In the genomic region with DNA sequence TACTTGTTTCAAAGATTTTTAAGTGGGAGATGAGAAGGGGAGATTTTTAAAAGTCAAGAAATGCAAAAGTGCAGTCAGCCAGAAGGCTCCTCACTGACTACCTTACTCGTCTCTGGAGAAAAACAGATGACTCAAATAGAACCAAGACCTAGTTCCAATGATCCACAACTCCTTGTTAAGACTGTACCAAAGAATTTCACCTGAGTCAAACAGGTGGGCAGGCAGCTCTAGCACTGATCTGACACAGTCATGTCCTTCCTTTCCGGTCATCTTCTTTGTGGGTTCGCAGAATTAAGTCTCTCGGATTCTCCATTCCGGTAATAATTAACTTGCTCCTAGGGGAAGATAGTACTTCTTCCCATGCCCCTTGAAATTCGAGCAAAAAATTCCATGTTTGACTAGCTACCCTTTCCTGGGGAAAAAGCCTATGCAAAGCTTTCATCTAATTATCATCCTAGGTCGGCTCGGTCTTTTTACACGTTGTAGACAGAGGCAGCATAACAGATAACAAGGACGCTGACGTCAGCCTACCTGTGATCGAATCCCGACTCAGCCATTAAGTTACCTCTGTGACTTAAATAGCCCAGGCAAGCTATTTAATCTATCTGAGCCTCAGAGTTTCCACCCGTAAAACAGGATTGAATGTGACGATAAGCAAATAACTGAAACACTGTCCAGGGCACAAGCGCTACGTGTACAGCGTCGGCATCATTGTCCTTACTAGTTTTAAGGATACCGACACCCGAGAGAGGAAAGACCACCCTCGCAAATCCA, we compare ENCODE assay signal across 8 cellular contexts. TPM values are rescaled to one million over a fixed set of nuclear protein-coding genes. Genes with fewer than 3 reads are reported as not detected.
DNase-seq lines count a peak whose midpoint lies in the region; ATAC-seq, FAIRE-seq and TF ChIP-seq lines count a peak whose summit lies in the region.

No MANE protein-coding gene starts in this region.

- no peak for TF ChIP-seq CTCF in testis (IDR thresholded peaks at IDR 0.05)

- no peak for ATAC-seq in HG03521 (IDR thresholded peaks at IDR 0.05; ENCODE audit: unreplicated experiment)

- no peak for FAIRE-seq in frontal cortex (lab: Jason Lieb, UNC)

- H3K27me3 Mint-ChIP-seq in IgD-negative memory B cell, result peaks cover 7% of the 10 kb centered on the region
- peaks cover 11% of the 10 kb centered on the region for H3K27me3 Mint-ChIP-seq in activated CD4-positive, alpha-beta T cell treated with anti-CD3 and anti-CD28 coated beads, Interleukin-2, amount 10 ng/mL, durations not matched to agents 24 days and 14 days

- no peak for TF ChIP-seq POLR2A in testis (IDR thresholded peaks at IDR 0.05)

- intact Hi-C loops in activated CD4-positive, alpha-beta T cell treated with anti-CD3 and anti-CD28 coated beads, Interleukin-2, amount 10 ng/mL, durations not matched to agents 24 days and 14 days (cut with micrococcal nuclease), result loop anchor here (1.0 kb wide), 1 partner anchor 9 kb away; a partner anchor contains a TSS
- intact Hi-C loops in testis (cut with DNase I; ENCODE audit: low total_unique reads), result no loop called here

- H3K4me3 Mint-ChIP-seq in IgD-negative memory B cell, result peak overlapping the region; percentile 90 to 98 (median 98)
- H3K4me3 Mint-ChIP-seq in activated CD4-positive, alpha-beta T cell treated with anti-CD3 and anti-CD28 coated beads, Interleukin-2, amount 10 ng/mL, durations not matched to agents 24 days and 14 days, result peak overlapping the region; percentile 85

- peaks cover 14% of the 10 kb centered on the region for H3K4me1 ChIP-seq in effector memory CD4-positive, alpha-beta T cell (ENCODE audit: control insufficient read depth, insufficient read depth, low read length, poor library complexity, severe bottlenecking)
- H3K4me1 ChIP-seq in testis, result no peaks in the 10 kb centered on the region

- peaks cover 11% of the 10 kb centered on the region for H3K36me3 ChIP-seq in effector memory CD4-positive, alpha-beta T cell (ENCODE audit: control insufficient read depth, insufficient read depth, low read length)
- H3K36me3 ChIP-seq in testis (ENCODE audit: low read depth, missing control alignments), result no peaks in the 10 kb centered on the region

- peak overlapping the region; percentile 87 for H3K4me3 ChIP-seq in effector memory CD4-positive, alpha-beta T cell (ENCODE audit: insufficient read depth, low read depth, low read length, poor library complexity, severe bottlenecking)
- H3K4me3 ChIP-seq in testis, result peak overlapping the region; percentile 88 to 96

- H3K36me3 Mint-ChIP-seq in IgD-negative memory B cell, result peaks cover 11% of the 10 kb centered on the region
- H3K36me3 Mint-ChIP-seq in activated CD4-positive, alpha-beta T cell treated with anti-CD3 and anti-CD28 coated beads, Interleukin-2, amount 10 ng/mL, durations not matched to agents 24 days and 14 days (ENCODE audit: low read depth), result peaks cover 23% of the 10 kb centered on the region

- no peaks in the 10 kb centered on the region for H3K9me3 ChIP-seq in effector memory CD4-positive, alpha-beta T cell (ENCODE audit: control insufficient read depth, low read length)
- H3K9me3 ChIP-seq in testis, result no peaks in the 10 kb centered on the region

- no peaks in the 10 kb centered on the region for H3K27me3 ChIP-seq in effector memory CD4-positive, alpha-beta T cell (replicated peaks; ENCODE audit: control insufficient read depth, insufficient read depth, low read length, poor library complexity, severe bottlenecking)
- H3K27me3 ChIP-seq in testis, result no peaks in the 10 kb centered on the region

- H3K27ac Mint-ChIP-seq in IgD-negative memory B cell, result peak overlapping the region; percentile 98 to 99 (median 99)
- H3K27ac Mint-ChIP-seq in activated CD4-positive, alpha-beta T cell treated with anti-CD3 and anti-CD28 coated beads, Interleukin-2, amount 10 ng/mL, durations not matched to agents 24 days and 14 days, result peak overlapping the region; percentile 93

- peak; percentile 58 for DNase-seq in ELF-1 (ENCODE audit: low read depth, low spot score)
- peak; percentile 85 for DNase-seq in activated CD4-positive, alpha-beta T cell treated with anti-CD3 and anti-CD28 coated beads, Interleukin-2, amount 10 ng/mL, durations not matched to agents 24 days and 14 days
- peak; percentile 32 to 61 (median 45) for DNase-seq in effector memory CD4-positive, alpha-beta T cell
- peak; percentile 20 for DNase-seq in mucosa of gallbladder (ENCODE audit: low spot score)
- peak; percentile 81 for DNase-seq in testis
- no peak for DNase-seq in frontal cortex (ENCODE audit: low spot score in 2 of 2)

- H3K4me1 Mint-ChIP-seq in IgD-negative memory B cell, result peaks cover 25 to 32% (median 30%) of the 10 kb centered on the region in 3 donors
- peaks cover 47% of the 10 kb centered on the region for H3K4me1 Mint-ChIP-seq in activated CD4-positive, alpha-beta T cell treated with anti-CD3 and anti-CD28 coated beads, Interleukin-2, amount 10 ng/mL, durations not matched to agents 24 days and 14 days

- H3K9me3 Mint-ChIP-seq in IgD-negative memory B cell, result peaks cover 1 to 4% (median 2%) of the 10 kb centered on the region in 3 donors
- peaks cover 11% of the 10 kb centered on the region for H3K9me3 Mint-ChIP-seq in activated CD4-positive, alpha-beta T cell treated with anti-CD3 and anti-CD28 coated beads, Interleukin-2, amount 10 ng/mL, durations not matched to agents 24 days and 14 days

- H3K27ac ChIP-seq in effector memory CD4-positive, alpha-beta T cell (ENCODE audit: insufficient read depth, low read length, poor library complexity, severe bottlenecking), result peak overlapping the region; percentile 97
- H3K27ac ChIP-seq in testis, result peak overlapping the region; percentile 94 to 95

- WGBS in testis, 2 donors, result 3 to 4% methylated on average over 19 to 22 of the region's 22 CpGs

RNA-seq across cellular contexts. Expression of a gene that starts 0.7 kb away (rescaled TPM):
- polyA plus RNA-seq in IgD-negative memory B cell, result 121 TPM
- 51.4 and 58.5 TPM in 2 replicates for total RNA-seq in activated CD4-positive, alpha-beta T cell treated with anti-CD3 and anti-CD28 coated beads, Interleukin-2, amount 10 ng/mL, durations not matched to agents 24 days and 14 days
- 52.2 TPM for total RNA-seq in mucosa of gallbladder
- 10 to 100 TPM; 49.9 to 61.2 TPM for total RNA-seq in testis
- 95.9 TPM for polyA plus RNA-seq in testis (ENCODE audit: insufficient read depth, low read depth, low replicate concordance)
- 68.5 TPM for total RNA-seq in frontal cortex

RNA-seq across cellular contexts. Expression of a gene that starts 9.0 kb away (rescaled TPM):
- 21.0 TPM for polyA plus RNA-seq in IgD-negative memory B cell
- total RNA-seq in activated CD4-positive, alpha-beta T cell treated with anti-CD3 and anti-CD28 coated beads, Interleukin-2, amount 10 ng/mL, durations not matched to agents 24 days and 14 days, result 44.5 and 46.7 TPM in 2 replicates
- 31.5 TPM for total RNA-seq in mucosa of gallbladder
- total RNA-seq in testis, result 10 to 100 TPM; 47.0 to 56.4 TPM
- polyA plus RNA-seq in testis (ENCODE audit: insufficient read depth, low read depth, low replicate concordance), result 60.1 TPM
- total RNA-seq in frontal cortex, result 57.5 TPM

RNA-seq across cellular contexts. Expression of a gene that starts 44.5 kb away (rescaled TPM):
- polyA plus RNA-seq in IgD-negative memory B cell, result 0.48 TPM
- 1.3 and 2.2 TPM in 2 replicates for total RNA-seq in activated CD4-positive, alpha-beta T cell treated with anti-CD3 and anti-CD28 coated beads, Interleukin-2, amount 10 ng/mL, durations not matched to agents 24 days and 14 days
- total RNA-seq in mucosa of gallbladder, result 13.3 TPM
- total RNA-seq in testis, result 10 to 100 TPM in 1 of 2 donors, 1 to 10 TPM in 1; 9.5 to 17.5 TPM
- polyA plus RNA-seq in testis (ENCODE audit: insufficient read depth, low read depth, low replicate concordance), result 5.8 TPM
- 1.6 TPM for total RNA-seq in frontal cortex

RNA-seq across cellular contexts. Expression of a gene that starts 44.7 kb away (rescaled TPM):
- 0.45 TPM for polyA plus RNA-seq in IgD-negative memory B cell
- 0.62 and 0.75 TPM in 2 replicates for total RNA-seq in activated CD4-positive, alpha-beta T cell treated with anti-CD3 and anti-CD28 coated beads, Interleukin-2, amount 10 ng/mL, durations not matched to agents 24 days and 14 days
- total RNA-seq in mucosa of gallbladder, result 46.4 TPM
- 10 to 100 TPM; 28.1 to 41.4 TPM for total RNA-seq in testis
- 13.5 TPM for polyA plus RNA-seq in testis (ENCODE audit: insufficient read depth, low read depth, low replicate concordance)
- 1.2 TPM for total RNA-seq in frontal cortex

Comparison
In these comparisons a context has a peak if more than half of its experiments do, and no peak if none do; other contexts are left out.
1. DNase-seq: peak in ELF-1 (single experiment), activated CD4-positive, alpha-beta T cell treated with anti-CD3 and anti-CD28 coated beads, Interleukin-2, amount 10 ng/mL, durations not matched to agents 24 days and 14 days (single experiment), effector memory CD4-positive, alpha-beta T cell (3 of 3), mucosa of gallbladder (single experiment) and testis (single experiment); none in frontal cortex (0 of 2).